In the genomic region with DNA sequence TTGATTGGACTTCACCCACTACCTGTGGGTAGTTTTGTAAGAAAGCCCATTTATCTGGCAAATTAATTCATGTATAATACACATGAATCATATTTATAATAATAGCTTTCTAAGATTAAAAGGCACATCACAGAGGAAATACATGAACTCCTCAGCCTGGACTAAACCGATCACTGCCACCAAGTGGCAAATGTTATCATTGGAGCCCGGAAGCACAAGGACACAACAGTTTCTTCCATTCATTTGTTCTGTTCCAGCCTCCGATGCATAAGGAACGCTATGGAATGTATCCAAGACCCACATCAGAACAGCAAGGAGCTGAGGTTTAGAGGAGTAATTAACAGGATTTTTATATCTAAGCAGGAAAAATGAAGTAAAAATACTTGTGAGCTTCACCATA, we compare ENCODE assay signal across 9 cellular contexts. TPM values are rescaled to one million over a fixed set of nuclear protein-coding genes. Genes with fewer than 3 reads are reported as not detected.
A peak's percentile ranks its signal among the peaks of the same experiment; 100 is the strongest.
DNase-seq lines count a peak whose midpoint lies in the region; ATAC-seq, FAIRE-seq and TF ChIP-seq lines count a peak whose summit lies in the region.
"Had no signal": no experiment of that assay in that cellular context is flagged by ENCODE, and none has a peak within 500 bp of the region (broad histone marks: within the 10 kb centered on the region; RNA-seq: fewer than 3 reads in every experiment).

No MANE protein-coding gene starts in this region.

- H3K9me3 ChIP-seq in SU-DHL-6 (ENCODE audit: insufficient read depth, low read length) (no peaks in the 10 kb centered on the region), transverse colon (no peaks in the 10 kb centered on the region), esophagus squamous epithelium (no peaks in the 10 kb centered on the region)

- H3K36me3 ChIP-seq in SU-DHL-6 (ENCODE audit: low read length) (no peaks in the 10 kb centered on the region), transverse colon (no peaks in the 10 kb centered on the region), esophagus squamous epithelium (no peaks in the 10 kb centered on the region)

- H3K4me1 Mint-ChIP-seq in CD14-positive monocyte, result peaks cover 50% of the 10 kb centered on the region

- H3K9me3 Mint-ChIP-seq in CD14-positive monocyte, result no peaks in the 10 kb centered on the region
- H3K9me3 Mint-ChIP-seq: naive thymus-derived CD8-positive, alpha-beta T cell had no signal

- TF ChIP-seq POLR2A in transverse colon (IDR thresholded peaks at IDR 0.05) (no peak), esophagus squamous epithelium (IDR thresholded peaks at IDR 0.05) (no peak)

- no peaks in the 10 kb centered on the region for H3K27me3 Mint-ChIP-seq in CD14-positive monocyte (ENCODE audit: low read depth in 3 of 3)

- H3K27ac ChIP-seq in SU-DHL-6 (ENCODE audit: low read depth, low read length) (no peak overlapping the region), transverse colon (no peak overlapping the region), esophagus squamous epithelium (no peak overlapping the region)

- H4K20me1 ChIP-seq in SU-DHL-6 (ENCODE audit: low read depth, low read length), result no peaks in the 10 kb centered on the region

- TF ChIP-seq CTCF in CD14-positive monocyte (IDR thresholded peaks at IDR 0.05) (peak; percentile 70), SU-DHL-6 (IDR thresholded peaks at IDR 0.05; ENCODE audit: insufficient read depth, low read length, poor library complexity, severe bottlenecking) (peak; percentile 24), transverse colon (IDR thresholded peaks at IDR 0.05) (peak in 3 of 5 experiments; percentile 13 to 34 (median 26)), esophagus squamous epithelium (IDR thresholded peaks at IDR 0.05) (peak in 3 of 6 experiments; percentile 19 to 43 (median 23))

- peak; percentile 63 for ATAC-seq in HG03196 (IDR thresholded peaks at IDR 0.05; ENCODE audit: unreplicated experiment)
- peak; percentile 61 for ATAC-seq in left ventricle myocardium superior

- peak overlapping the region in 2 of 7 donors; percentile 32 to 76 for H3K27ac Mint-ChIP-seq in CD14-positive monocyte

- no peak overlapping the region for H3K4me2 ChIP-seq in SU-DHL-6 (ENCODE audit: low read depth, low read length, poor library complexity, severe bottlenecking)

- no peaks in the 10 kb centered on the region for H3K9me2 ChIP-seq in SU-DHL-6 (replicated peaks; ENCODE audit: insufficient read depth, low read length)

- H3K4me3 Mint-ChIP-seq in CD14-positive monocyte, result peak overlapping the region; percentile 54 to 88

- in situ Hi-C loops in transverse colon (cut with MboI; ENCODE audit: low pct_ligation_motif_present in 1 of 4, low pct_unique_long_range_greater_than_20kb in 1 of 4, low sequenced_read_pairs in 3 of 4), result loop anchor here in 1 of 4 donors (25.0 kb wide), 1 partner anchor 208 kb away; no protein-coding TSS in a partner anchor

- peaks cover 0 to 5% (median 0%) of the 10 kb centered on the region in 4 donors for H3K4me1 ChIP-seq in transverse colon
- H3K4me1 ChIP-seq in esophagus squamous epithelium, result peaks cover 0 to 15% (median 0%) of the 10 kb centered on the region in 3 donors

- no peaks in the 10 kb centered on the region for H3K36me3 Mint-ChIP-seq in CD14-positive monocyte
- H3K36me3 Mint-ChIP-seq: naive thymus-derived CD8-positive, alpha-beta T cell had no signal

- FAIRE-seq in GM18507 (lab: Jason Lieb, UNC), result peak; percentile 88

- H3K27me3 ChIP-seq in SU-DHL-6 (ENCODE audit: low read length) (no peaks in the 10 kb centered on the region), transverse colon (no peaks in the 10 kb centered on the region), esophagus squamous epithelium (no peaks in the 10 kb centered on the region)

- H3K4me3 ChIP-seq in SU-DHL-6 (ENCODE audit: insufficient read depth, low read length, poor library complexity, severe bottlenecking) (no peak overlapping the region), transverse colon (no peak overlapping the region), esophagus squamous epithelium (no peak overlapping the region)

- H2AFZ ChIP-seq in SU-DHL-6 (ENCODE audit: low read depth, low read length, severe bottlenecking), result no peak overlapping the region

- no peaks in the 10 kb centered on the region for H3K79me2 ChIP-seq in SU-DHL-6 (ENCODE audit: insufficient read depth, low read length)

- H3F3A ChIP-seq in SU-DHL-6 (ENCODE audit: insufficient read depth), result no peaks in the 10 kb centered on the region

- 14 to 23% methylated on average over 4 of the region's 4 CpGs for WGBS in transverse colon (ENCODE audit: low coverage in 1 of 2), 2 donors
- 11% methylated on average over 4 of the region's 4 CpGs for WGBS in esophagus squamous epithelium, 2 donors

- no peak overlapping the region for H3K9ac ChIP-seq in SU-DHL-6 (ENCODE audit: low read length)

- TF ChIP-seq EP300 in transverse colon (IDR thresholded peaks at IDR 0.05; ENCODE audit: low read depth), result no peak

- DNase-seq in CD14-positive monocyte (ENCODE audit: low spot score), result no peak
- DNase-seq in GM18507 (ENCODE audit: extremely low spot score, insufficient read length, low read depth), result no peak
- DNase-seq in left ventricle myocardium superior, result no peak
- peak; percentile 14 for DNase-seq in transverse colon
- DNase-seq in SHP77 (lab: John Stamatoyannopoulos, UW), result no peak
- no peak for DNase-seq in esophagus squamous epithelium (lab: John Stamatoyannopoulos, UW)

- intact Hi-C loops in CD14-positive monocyte (cut with micrococcal nuclease), result no loop called here
- intact Hi-C loops in left ventricle myocardium superior (cut with micrococcal nuclease), result no loop called here
- intact Hi-C loops in transverse colon (cut with DNase I; ENCODE audit: low total_unique reads), result no loop called here
- intact Hi-C loops in esophagus squamous epithelium (cut with DNase I), result no loop called here

RNA-seq across cellular contexts. Expression of gene IPCEF1, which starts 13.9 kb away (rescaled TPM):
- polyA plus RNA-seq in CD14-positive monocyte, result 10 to 100 TPM; 14.7 to 16.5 TPM
- 1.7 TPM for total RNA-seq in left ventricle myocardium superior
- 1 to 10 TPM in 3 of 4 donors, under 1 TPM in 1; 0.37 to 8.7 (median 3.8) TPM for total RNA-seq in transverse colon
- 1 to 10 TPM; 1.8 to 8.1 (median 3.5) TPM for total RNA-seq in esophagus squamous epithelium
